In genomic region chr11:66268210-66268952, GRCh38 we compare ENCODE assay signal across 8 cellular contexts. TPM values are rescaled to one million over a fixed set of nuclear protein-coding genes. Genes with fewer than 3 reads are reported as not detected.
DNase-seq lines count a peak whose midpoint lies in the region; ATAC-seq, FAIRE-seq and TF ChIP-seq lines count a peak whose summit lies in the region.

Gene RAB1B (plus strand): TSS chr11:66268639. CDS start chr11:66268680, 41 bp downstream.

- peak within 1 kb of the TSS; percentile 91 for H3K27ac Mint-ChIP-seq in activated CD8-positive, alpha-beta memory T cell treated with anti-CD3 and anti-CD28 coated beads, Interleukin-2, amount 10 ng/mL, durations not matched to agents 7 days and 5 days
- H3K27ac Mint-ChIP-seq in memory B cell = peak within 1 kb of the TSS; percentile 98

- no peak within 1 kb of the TSS for H3K14ac ChIP-seq in H1 (ENCODE audit: insufficient read length)

- no peak within 1 kb of the TSS for H2AK5ac ChIP-seq in H1 (ENCODE audit: low read depth, low read length)

- H3K4me1 ChIP-seq in NT2/D1 (ENCODE audit: insufficient read depth, insufficient read length) (peaks cover 13% of the 10 kb centered on the region), H1 (replicated peaks in 1 of 4; ENCODE audit: control insufficient read depth in 3 of 4, insufficient read depth in 4 of 4, low read length in 3 of 4) (peaks cover 0 to 5% (median 3%) of the 10 kb centered on the region in 4 experiments; a peak in 5 of 7 replicates)

- peak within 1 kb of the TSS; percentile 97 for H4K8ac ChIP-seq in H1 (ENCODE audit: extremely low read depth, insufficient read depth, low read length)

- peaks cover 6% of the 10 kb centered on the region; the same call in 1 of the 2 replicates for H3K79me1 ChIP-seq in H1 (ENCODE audit: low read depth, low read length)

- no peaks in the 10 kb centered on the region for H3K27me3 Mint-ChIP-seq in activated CD8-positive, alpha-beta memory T cell treated with anti-CD3 and anti-CD28 coated beads, Interleukin-2, amount 10 ng/mL, durations not matched to agents 7 days and 5 days
- no peaks in the 10 kb centered on the region for H3K27me3 Mint-ChIP-seq in memory B cell

- peaks cover 9% of the 10 kb centered on the region for H3K23me2 ChIP-seq in H1 (ENCODE audit: low read depth, low read length)

- peak within 1 kb of the TSS; percentile 89 for H3K9ac ChIP-seq in NT2/D1 (ENCODE audit: insufficient read length, low read depth)
- peak within 1 kb of the TSS; percentile 82 to 97 (median 93) for H3K9ac ChIP-seq in H1 (replicated peaks in 1 of 4; ENCODE audit: extremely low read depth in 1 of 4, low read depth in 3 of 4, low read length in 3 of 4)

- FAIRE-seq in H1 (lab: Jason Lieb, UNC) = peak; percentile 78

- TF ChIP-seq POLR2A in H1 (IDR thresholded peaks at IDR 0.05; ENCODE audit: control extremely low read depth in 1 of 2, low read depth in 2 of 2, low read length in 2 of 2) = peak in 1 of 2 experiments; percentile 85; a peak in 2 of 3 replicates

- H3K79me2 ChIP-seq in H1 (ENCODE audit: control insufficient read depth in 1 of 2, insufficient read depth in 2 of 2, low read length in 2 of 2) = peaks cover 0 to 13% of the 10 kb centered on the region in 2 experiments; a peak in 2 of 4 replicates

- no peak within 1 kb of the TSS for H3K4ac ChIP-seq in H1 (replicated peaks; ENCODE audit: insufficient read length, low read depth, low read length)

- peaks cover 5 to 15% of the 10 kb centered on the region in 2 experiments for H4K20me1 ChIP-seq in H1 (replicated peaks in 1 of 2; ENCODE audit: control insufficient read depth in 1 of 2, insufficient read depth in 2 of 2, low read length in 2 of 2)

- peak within 1 kb of the TSS; percentile 88 to 96 for H3K4me2 ChIP-seq in H1 (ENCODE audit: insufficient read depth in 1 of 2, low read depth in 2 of 2, low read length in 2 of 2)

- CTCF ChIA-PET in activated CD8-positive, alpha-beta memory T cell treated with anti-CD3 and anti-CD28 coated beads, Interleukin-2, amount 10 ng/mL, durations not matched to agents 7 days and 5 days (lab: Charles Lee) = interaction anchor here (0.8 to 7.2 kb wide), 5 partner anchors 13 to 121 kb away, joined by 3 to 85 read pairs (median 7); no protein-coding TSS in a partner anchor
- CTCF ChIA-PET in H1 (lab: Charles Lee; ENCODE audit: partially characterized antibody) = interaction anchor here (0.8 to 6.6 kb wide), 13 partner anchors 9 to 380 kb away, joined by 3 to 48 read pairs (median 4); partner anchors contain the start of genes CNIH2, FIBP and YIF1A

- H2BK12ac ChIP-seq in H1 (ENCODE audit: low read depth, low read length) = no peak within 1 kb of the TSS

- H2BK120ac ChIP-seq in H1 (replicated peaks; ENCODE audit: low read depth, low read length) = no peak within 1 kb of the TSS

- H3K9me3 Mint-ChIP-seq in activated CD8-positive, alpha-beta memory T cell treated with anti-CD3 and anti-CD28 coated beads, Interleukin-2, amount 10 ng/mL, durations not matched to agents 7 days and 5 days (ENCODE audit: low read depth) = no peaks in the 10 kb centered on the region
- H3K9me3 Mint-ChIP-seq in memory B cell = no peaks in the 10 kb centered on the region

- no peak; a peak in 1 of 4 replicates for TF ChIP-seq CTCF in H1 (IDR thresholded peaks at IDR 0.05; ENCODE audit: control extremely low read depth in 1 of 3, insufficient read depth in 1 of 3, low read depth in 1 of 3, low read length in 3 of 3)

- H2BK20ac ChIP-seq in H1 (ENCODE audit: low read length) = no peak within 1 kb of the TSS

- POLR2A ChIA-PET in H1 (lab: Charles Lee; ENCODE audit: partially characterized antibody) = interaction anchor here (0.6 to 9.0 kb wide), 13 partner anchors 12 to 353 kb away, joined by 3 to 125 read pairs (median 5); partner anchors contain the start of genes CNIH2, RIN1 and YIF1A

- H3K4me3 Mint-ChIP-seq in activated CD8-positive, alpha-beta memory T cell treated with anti-CD3 and anti-CD28 coated beads, Interleukin-2, amount 10 ng/mL, durations not matched to agents 7 days and 5 days = peak within 1 kb of the TSS; percentile 91
- peak within 1 kb of the TSS; percentile 97 for H3K4me3 Mint-ChIP-seq in memory B cell

- peak within 1 kb of the TSS; percentile 97 for H4K5ac ChIP-seq in H1 (ENCODE audit: insufficient read length, low read depth, low read length)

- peaks cover 69% of the 10 kb centered on the region for H3K36me3 ChIP-seq in NT2/D1 (ENCODE audit: insufficient read depth, insufficient read length, low read length)
- peaks cover 10 to 22% (median 16%) of the 10 kb centered on the region in 4 experiments for H3K36me3 ChIP-seq in H1 (ENCODE audit: control insufficient read depth in 2 of 4, insufficient read depth in 4 of 4, low read length in 3 of 4)

- peaks cover 49% of the 10 kb centered on the region for H3K4me1 Mint-ChIP-seq in activated CD8-positive, alpha-beta memory T cell treated with anti-CD3 and anti-CD28 coated beads, Interleukin-2, amount 10 ng/mL, durations not matched to agents 7 days and 5 days
- peaks cover 20% of the 10 kb centered on the region for H3K4me1 Mint-ChIP-seq in memory B cell

- H4K91ac ChIP-seq in H1 (replicated peaks; ENCODE audit: insufficient read length, low read length) = peak within 1 kb of the TSS; percentile 96

- ATAC-seq in GM21381 (IDR thresholded peaks at IDR 0.05; ENCODE audit: unreplicated experiment) = peak; percentile 86
- ATAC-seq in activated CD8-positive, alpha-beta memory T cell treated with anti-CD3 and anti-CD28 coated beads, Interleukin-2, amount 10 ng/mL, durations not matched to agents 7 days and 5 days = peak; percentile 88
- peak; percentile 81 for ATAC-seq in memory B cell (ENCODE audit: low read depth)

- TF ChIP-seq EP300 in H1 (IDR thresholded peaks at IDR 0.05; ENCODE audit: borderline replicate concordance in 1 of 2, low read depth in 2 of 2, low read length in 2 of 2) = no peak

- H3K4me3 ChIP-seq in NT2/D1 (ENCODE audit: insufficient read length, low read depth) (peak within 1 kb of the TSS; percentile 84), H1 (ENCODE audit: extremely low read depth in 1 of 4, insufficient read depth in 2 of 4, low read depth in 3 of 4, low read length in 4 of 4) (peak within 1 kb of the TSS; percentile 57 to 91 (median 82))

- H3K27me3 ChIP-seq in NT2/D1 (ENCODE audit: insufficient read depth, insufficient read length) = no peaks in the 10 kb centered on the region
- H3K27me3 ChIP-seq in H1 (replicated peaks in 1 of 4; ENCODE audit: control insufficient read depth in 3 of 4, extremely low read depth in 1 of 4, insufficient read depth in 3 of 4, low read length in 3 of 4) = no peaks in the 10 kb centered on the region

- H3K23ac ChIP-seq in H1 (ENCODE audit: insufficient read length) = no peak within 1 kb of the TSS

- H2BK15ac ChIP-seq in H1 (ENCODE audit: low read length) = no peak within 1 kb of the TSS

- no peak for TF ChIP-seq RAD21 in H1 (IDR thresholded peaks at IDR 0.05 in 1 of 2, conservative IDR thresholded peaks at IDR 0.05 in 1 of 2; ENCODE audit: low read depth in 2 of 2, low read length in 2 of 2)

- DNase-seq in COR-L47 (lab: John Stamatoyannopoulos, UW) = peak; percentile 100
- DNase-seq in HUDEP-2 (lab: John Stamatoyannopoulos, UW; ENCODE audit: unreplicated experiment in 76 of 76) = peak; percentile 57 to 100 (median 99)
- peak; percentile 100 for DNase-seq in NT2/D1 (ENCODE audit: low read depth, low spot score)
- DNase-seq in activated CD8-positive, alpha-beta memory T cell treated with anti-CD3 and anti-CD28 coated beads, Interleukin-2, amount 10 ng/mL, durations not matched to agents 7 days and 5 days = peak; percentile 100
- DNase-seq in H1 (ENCODE audit: low read depth in 1 of 2, low spot score in 2 of 2) = peak; percentile 99 to 100
- DNase-seq in memory B cell (ENCODE audit: low spot score in 2 of 2) = peak; percentile 97 to 100
- peak; percentile 100 for DNase-seq in stimulated activated CD8-positive, alpha-beta memory T cell treated with anti-CD3 and anti-CD28 coated beads, Interleukin-12 subunit alpha, Interleukin-12 subunit beta, amount 100 ng/mL, for 24 hours (ENCODE audit: extremely low read depth)

- no peaks in the 10 kb centered on the region for H3K9me3 ChIP-seq in NT2/D1 (ENCODE audit: insufficient read depth, low read length)
- no peaks in the 10 kb centered on the region for H3K9me3 ChIP-seq in H1 (ENCODE audit: insufficient read depth in 2 of 2, low read depth in 1 of 2, low read length in 1 of 2)

- no peak within 1 kb of the TSS for H2AFZ ChIP-seq in H1 (ENCODE audit: low read length)

- peak within 1 kb of the TSS; percentile 98; the same call in 1 of the 2 replicates for H2BK5ac ChIP-seq in H1 (ENCODE audit: low read depth, low read length)

- peaks cover 33% of the 10 kb centered on the region for H3K36me3 Mint-ChIP-seq in activated CD8-positive, alpha-beta memory T cell treated with anti-CD3 and anti-CD28 coated beads, Interleukin-2, amount 10 ng/mL, durations not matched to agents 7 days and 5 days
- H3K36me3 Mint-ChIP-seq in memory B cell = peaks cover 12% of the 10 kb centered on the region

- WGBS in H1 (ENCODE audit: extremely low coverage in 1 of 2, insufficient coverage in 1 of 2, insufficient read length in 1 of 2, insufficient replicate concordance in 2 of 2, low coverage in 1 of 2, low lambda C conversion rate in 2 of 2, missing lambda C conversion rate in 1 of 2), 2 experiments = 1% methylated on average over 43 of the region's 65 CpGs; no CpG with 5 or more reads in 1 of the 2 experiments

- H3K56ac ChIP-seq in H1 (replicated peaks; ENCODE audit: insufficient read length, low read depth, low read length) = peak within 1 kb of the TSS; percentile 95

- peak within 1 kb of the TSS; percentile 95 for H3K18ac ChIP-seq in H1 (ENCODE audit: extremely low read depth, low read length)

- peak within 1 kb of the TSS; percentile 92; the same call in 1 of the 2 replicates for H3K27ac ChIP-seq in H1 (ENCODE audit: low read depth, low read length)

TF ChIP-seq in H1, 55 proteins besides CTCF, POLR2A, EP300 and RAD21 (continues in another document):
- TF ChIP-seq TBP (IDR thresholded peaks at IDR 0.05; ENCODE audit: low read depth, low read length) = peak; percentile 10; the same call in 1 of the 2 replicates
- peak; percentile 82 for TF ChIP-seq SIX5 (IDR thresholded peaks at IDR 0.05; ENCODE audit: low read depth, low read length)
- TF ChIP-seq EGR1 (IDR thresholded peaks at IDR 0.05; ENCODE audit: borderline replicate concordance, low read depth, low read length) = no peak

RNA-seq across cellular contexts. Expression of gene RAB1B, which starts in this region (rescaled TPM):
- total RNA-seq in activated CD8-positive, alpha-beta memory T cell treated with anti-CD3 and anti-CD28 coated beads, Interleukin-2, amount 10 ng/mL, durations not matched to agents 7 days and 5 days = 100 to 1,000 TPM; 146 to 155 TPM
- total RNA-seq in H1 (2021; fragmentation: NEBNext Ultra II Directional; extraction: Animal tissue kit (Norgen Biotek cat#: 25700)) = 100 and 106 TPM in 2 replicates
- 217 and 306 TPM in 2 replicates for polyA plus RNA-seq in H1 (2011; rRNA removed)
- 154 TPM for polyA plus RNA-seq in H1 (2011; cell fraction: cytosol; rRNA removed)
- polyA plus RNA-seq in H1 (2011; cell fraction: nucleus; rRNA removed) = 150 TPM
- polyA plus RNA-seq in H1 (2012, experiment 1 of 2) = 83.5 to 116 TPM (median 115 TPM) in 4 replicates
- 130 TPM for polyA plus RNA-seq in H1 (2012, experiment 2 of 2)
- polyA plus RNA-seq in H1 (2013, experiment 1 of 2) = 89.8 TPM
- polyA plus RNA-seq in H1 (2013, experiment 2 of 2) = 91.6 TPM
- 110 and 111 TPM in 2 replicates for polyA minus RNA-seq in H1 (2011; rRNA and poly(A)+ RNA removed)
- polyA minus RNA-seq in H1 (2011; cell fraction: cytosol; rRNA and poly(A)+ RNA removed) = 81.3 TPM
- 39.8 TPM for polyA minus RNA-seq in H1 (2011; cell fraction: nucleus; rRNA and poly(A)+ RNA removed)

Comparison
In these comparisons a context has a peak if more than half of its experiments do, and no peak if none do; other contexts are left out.
1. Peak in every context shown above with its lines: DNase-seq, ATAC-seq, H3K4me3 ChIP-seq and H3K27ac ChIP-seq.